In the genomic region with DNA sequence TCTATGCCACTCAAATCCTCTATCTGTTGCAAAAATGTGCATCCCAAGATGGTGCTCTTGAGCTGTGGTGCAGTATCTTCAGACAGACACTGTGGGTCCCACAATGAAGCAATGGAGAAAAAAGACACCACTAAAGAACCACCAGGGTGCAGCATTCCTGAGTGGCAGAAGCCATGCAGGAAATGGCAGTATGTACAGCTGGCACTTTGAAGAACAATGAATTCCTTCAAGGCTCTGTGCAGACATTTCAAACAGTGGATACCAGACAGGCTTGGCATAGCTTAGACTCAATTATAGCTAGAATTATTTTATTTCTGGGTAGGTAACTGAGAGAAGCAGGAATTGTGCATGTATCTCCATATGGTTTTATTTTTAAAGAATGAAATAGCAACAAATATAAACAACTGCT, we compare ENCODE assay signal across 7 cellular contexts. TPM values are rescaled to one million over a fixed set of nuclear protein-coding genes. Genes with fewer than 3 reads are reported as not detected.
DNase-seq lines count a peak whose midpoint lies in the region; ATAC-seq and TF ChIP-seq lines count a peak whose summit lies in the region.

No MANE protein-coding gene starts in this region.

- H3K9me3 ChIP-seq in sigmoid colon = no peaks in the 10 kb centered on the region

- ATAC-seq in GM21367 (IDR thresholded peaks at IDR 0.05; ENCODE audit: unreplicated experiment) (peak; percentile 98), HG03558 (IDR thresholded peaks at IDR 0.05; ENCODE audit: extremely low read depth, unreplicated experiment) (peak; percentile 94), left cardiac atrium (peak; percentile 80 to 84)

- no peaks in the 10 kb centered on the region for H3K27me3 ChIP-seq in sigmoid colon

- H3K36me3 ChIP-seq in sigmoid colon = no peaks in the 10 kb centered on the region

- intact Hi-C loops in left cardiac atrium (cut with DNase I) = loop anchor here in 1 of 2 donors (10.0 kb wide), 2 partner anchors 100 to 310 kb away; no protein-coding TSS in a partner anchor
- intact Hi-C loops in sigmoid colon (cut with DNase I) = no loop called here

- no peak overlapping the region for H3K4me3 ChIP-seq in sigmoid colon

- no peak for TF ChIP-seq EP300 in sigmoid colon (IDR thresholded peaks at IDR 0.05)

- no peak for TF ChIP-seq POLR2A in sigmoid colon (IDR thresholded peaks at IDR 0.05)

- peaks cover 0 to 34% (median 30%) of the 10 kb centered on the region in 4 donors for H3K4me1 ChIP-seq in sigmoid colon

- peak in 3 of 4 experiments; percentile 32 to 66 (median 37) for TF ChIP-seq CTCF in sigmoid colon (IDR thresholded peaks at IDR 0.05)

- DNase-seq in GDM1 (lab: John Stamatoyannopoulos, UW) (peak; percentile 43), NCI-H526 (lab: John Stamatoyannopoulos, UW) (peak; percentile 56 to 72), left cardiac atrium (no peak), sigmoid colon (no peak)
- peak; percentile 69 for DNase-seq in activated effector memory CD4-positive, alpha-beta T cell treated with anti-CD3 and anti-CD28 coated beads, Interleukin-2, amount 50 U/mL, for 16 hours

- H3K27ac ChIP-seq in sigmoid colon = peak overlapping the region in 3 of 4 donors; percentile 24 to 70 (median 65)

RNA-seq across cellular contexts. Expression of gene HDAC2, which starts 24.0 kb away (rescaled TPM):
- total RNA-seq in left cardiac atrium = 10 to 100 TPM; 42.8 to 59.4 TPM
- 10 to 100 TPM; 57.6 to 66.5 (median 64.7) TPM for total RNA-seq in sigmoid colon
- polyA plus RNA-seq in sigmoid colon = 10 to 100 TPM; 44.4 to 71.7 (median 56.9) TPM

Comparison
In these comparisons a context has a peak if more than half of its experiments do, and no peak if none do; other contexts are left out.
1. DNase-seq: peak in GDM1 (single experiment), NCI-H526 (2 of 2) and activated effector memory CD4-positive, alpha-beta T cell treated with anti-CD3 and anti-CD28 coated beads, Interleukin-2, amount 50 U/mL, for 16 hours (single experiment); none in left cardiac atrium (single experiment) and sigmoid colon (single experiment).
2. Peak in every context shown above with its lines, with median percentiles within 50 percentile points of each other: ATAC-seq.